ENCODE assay signal across 12 cellular contexts in genomic region chr4:87037921-87038320, GRCh38.
A peak's percentile ranks its signal among the peaks of the same experiment; 100 is the strongest.
DNase-seq lines count a peak whose midpoint lies in the region; ATAC-seq and TF ChIP-seq lines count a peak whose summit lies in the region.
"Had no signal": no experiment of that assay in that cellular context is flagged by ENCODE, and none has a peak within 500 bp of the region (broad histone marks: within the 10 kb centered on the region; RNA-seq: fewer than 3 reads in every experiment).

No MANE protein-coding gene starts in this region.

- no peaks in the 10 kb centered on the region for H3K9me3 Mint-ChIP-seq in chondrocyte (ENCODE audit: low read depth)
- H3K9me3 Mint-ChIP-seq in naive B cell = no peaks in the 10 kb centered on the region

- H2AFZ ChIP-seq in SK-N-SH (ENCODE audit: low read depth) = no peak overlapping the region

- peak overlapping the region; percentile 46; the same call in 1 of the 2 replicates for H3K9ac ChIP-seq in SK-N-SH

- POLR2A ChIA-PET in SK-N-SH (lab: Yijun Ruan, JAX) = no interaction called here

- peaks cover 12% of the 10 kb centered on the region for H3F3A ChIP-seq in SK-N-SH (replicated peaks; ENCODE audit: insufficient read depth)

- H3K27me3 ChIP-seq in SK-N-SH (ENCODE audit: insufficient read depth) (no peaks in the 10 kb centered on the region), tibial artery (no peaks in the 10 kb centered on the region)

- CTCF ChIA-PET in SK-N-SH (lab: Yijun Ruan, JAX) = interaction anchor here (1.5 kb wide), 1 partner anchor 56 kb away, joined by 7 read pairs; no protein-coding TSS in a partner anchor

- no peak for TF ChIP-seq CTCF in SK-N-SH (IDR thresholded peaks at IDR 0.05)
- TF ChIP-seq CTCF in chondrocyte (IDR thresholded peaks at IDR 0.05) = no peak
- TF ChIP-seq CTCF in tibial artery (IDR thresholded peaks at IDR 0.05) = no peak

- H3K27ac ChIP-seq in SK-N-SH (ENCODE audit: low read depth in 2 of 2, low read length in 1 of 2) = peak overlapping the region; percentile 75 to 86
- H3K27ac ChIP-seq in tibial artery = peak overlapping the region; percentile 85 to 89

- no peak for DNase-seq in SK-N-SH
- DNase-seq in chondrocyte (ENCODE audit: low spot score) = no peak
- DNase-seq in naive B cell = no peak
- no peak for DNase-seq in tibial artery
- DNase-seq in RKO (ENCODE audit: low spot score) = no peak
- DNase-seq: hippocampal formation, nucleus accumbens, PC-3 had no signal

- H3K9me2 ChIP-seq in SK-N-SH = no peaks in the 10 kb centered on the region

- H3K27me3 Mint-ChIP-seq in chondrocyte (ENCODE audit: low read depth) (no peaks in the 10 kb centered on the region), naive B cell (no peaks in the 10 kb centered on the region)

- no peak overlapping the region for H3K4me3 Mint-ChIP-seq in chondrocyte (ENCODE audit: unreplicated experiment)
- H3K4me3 Mint-ChIP-seq in naive B cell = peak overlapping the region in 5 of 8 donors; percentile 3 to 71 (median 47)

- TF ChIP-seq RAD21 in SK-N-SH (IDR thresholded peaks at IDR 0.05; ENCODE audit: low read length) = no peak

- H3K79me2 ChIP-seq in SK-N-SH (ENCODE audit: insufficient read depth) = peaks cover 84% of the 10 kb centered on the region

- no peaks in the 10 kb centered on the region for H4K20me1 ChIP-seq in SK-N-SH (ENCODE audit: insufficient read depth)

- no peaks in the 10 kb centered on the region for H3K9me3 ChIP-seq in SK-N-SH
- no peaks in the 10 kb centered on the region for H3K9me3 ChIP-seq in tibial artery

- H3K4me1 Mint-ChIP-seq in chondrocyte (ENCODE audit: low read depth) (peaks cover 37% of the 10 kb centered on the region), naive B cell (peaks cover 55 to 76% (median 58%) of the 10 kb centered on the region in 3 donors)

- H3K36me3 Mint-ChIP-seq in chondrocyte (ENCODE audit: low read depth) (no peaks in the 10 kb centered on the region), naive B cell (no peaks in the 10 kb centered on the region)

- H3K36me3 ChIP-seq in SK-N-SH (replicated peaks in 1 of 2; ENCODE audit: control insufficient read depth in 1 of 2, insufficient read depth in 2 of 2, low read length in 1 of 2) = no peaks in the 10 kb centered on the region
- H3K36me3 ChIP-seq in tibial artery = no peaks in the 10 kb centered on the region

- H3K4me3 ChIP-seq in SK-N-SH (ENCODE audit: low read depth in 2 of 2, low read length in 1 of 2) (no peak overlapping the region), tibial artery (no peak overlapping the region)

- WGBS in SK-N-SH (ENCODE audit: low lambda C conversion rate) = 68% methylated on average over 3 of the region's 3 CpGs

- ATAC-seq in SK-N-SH treated with all-trans-retinoic acid at 6 μM for 48 hours (no peak), naive B cell (ENCODE audit: low read depth in 2 of 2) (no peak), HG03520 (IDR thresholded peaks at IDR 0.05; ENCODE audit: unreplicated experiment) (no peak), HG03280 (IDR thresholded peaks at IDR 0.05; ENCODE audit: unreplicated experiment) (no peak)
- ATAC-seq: HCT116, PC-3 had no signal

- peak overlapping the region; percentile 88 for H3K27ac Mint-ChIP-seq in chondrocyte (ENCODE audit: unreplicated experiment)
- H3K27ac Mint-ChIP-seq in naive B cell = peak overlapping the region in 3 of 6 donors; percentile 43 to 57 (median 48)

- TF ChIP-seq EP300 in SK-N-SH (IDR thresholded peaks at IDR 0.05; ENCODE audit: borderline replicate concordance in 1 of 2, low read depth in 1 of 2, low read length in 1 of 2) = no peak

- peak overlapping the region; percentile 53; the same call in 1 of the 2 replicates for H3K4me2 ChIP-seq in SK-N-SH

- H3K4me1 ChIP-seq in SK-N-SH (ENCODE audit: control insufficient read depth in 1 of 2, insufficient read depth in 2 of 2, low read depth in 1 of 2, low read length in 1 of 2) = peaks cover 26 to 32% of the 10 kb centered on the region in 2 experiments; a peak in 3 of 4 replicates
- peaks cover 0 to 96% (median 79%) of the 10 kb centered on the region in 4 donors for H3K4me1 ChIP-seq in tibial artery

- intact Hi-C loops in tibial artery (cut with DNase I; ENCODE audit: low total_unique reads) = no loop called here

TF ChIP-seq in SK-N-SH, 30 proteins besides CTCF, POLR2A, EP300 and RAD21:
- TF ChIP-seq YY1 (IDR thresholded peaks at IDR 0.05; ENCODE audit: low read depth) (no peak), IRF3 (IDR thresholded peaks at IDR 0.05; ENCODE audit: low read depth, low read length) (no peak)

TF ChIP-seq in SK-N-SH treated with all-trans-retinoic acid at 6 μM for 48 hours, 23 proteins besides CTCF, POLR2A, EP300 and RAD21:
- TF ChIP-seq CSRNP3 (CRISPR knock-in tag; IDR thresholded peaks at IDR 0.05) (no peak), ZNF8 (CRISPR knock-in tag; IDR thresholded peaks at IDR 0.05) (no peak), ZNF565 (CRISPR knock-in tag; conservative IDR thresholded peaks at IDR 0.05; ENCODE audit: low read depth) (no peak), TOX (CRISPR knock-in tag; IDR thresholded peaks at IDR 0.05; ENCODE audit: borderline replicate concordance) (no peak), GLIS3 (CRISPR knock-in tag; IDR thresholded peaks at IDR 0.05) (no peak), POU6F1 (CRISPR knock-in tag; IDR thresholded peaks at IDR 0.05; ENCODE audit: borderline replicate concordance, low read depth) (no peak), ESRRG (CRISPR knock-in tag; IDR thresholded peaks at IDR 0.05) (no peak), RARB (CRISPR knock-in tag; IDR thresholded peaks at IDR 0.05) (no peak), ZNF70 (CRISPR knock-in tag; IDR thresholded peaks at IDR 0.05) (no peak), ARNTL (CRISPR knock-in tag; IDR thresholded peaks at IDR 0.05; ENCODE audit: borderline replicate concordance, low read depth) (no peak), OSR1 (CRISPR knock-in tag; IDR thresholded peaks at IDR 0.05) (no peak), BACH2 (CRISPR knock-in tag; IDR thresholded peaks at IDR 0.05; ENCODE audit: borderline replicate concordance) (no peak), CREB5 (CRISPR knock-in tag; IDR thresholded peaks at IDR 0.05; ENCODE audit: low read depth) (no peak)
